16 cellular contexts compared by ENCODE assay signal in genomic region chr4:128955751-128956150, GRCh38.
"Had no signal": no experiment of that assay in that cellular context is flagged by ENCODE, and none has a peak within 500 bp of the region (broad histone marks: within the 10 kb centered on the region; RNA-seq: fewer than 3 reads in every experiment).

No MANE protein-coding gene starts in this region.

- H3K4me3 Mint-ChIP-seq: naive thymus-derived CD4-positive, alpha-beta T cell had no signal

- DNase-seq: effector memory CD4-positive, alpha-beta T cell; esophagus squamous epithelium; foreskin fibroblast; left colon; left ventricle myocardium superior; naive thymus-derived CD4-positive, alpha-beta T cell; right cardiac atrium; small intestine; stimulated activated CD4-positive, alpha-beta T cell treated with anti-CD3 and anti-CD28 coated beads, Interleukin-12 subunit alpha, Interleukin-12 subunit beta, amount 100 ng/mL, for 4 hours; stimulated activated naive CD4-positive, alpha-beta T cell; trophoblast cell had no signal

- H3K27me3 Mint-ChIP-seq: naive thymus-derived CD4-positive, alpha-beta T cell had no signal

- H3K4me3 ChIP-seq: coronary artery, esophagus squamous epithelium, gastroesophageal sphincter, hepatocyte, lung had no signal

- H3K27ac Mint-ChIP-seq: naive thymus-derived CD4-positive, alpha-beta T cell had no signal

- H3K4me1 ChIP-seq: esophagus squamous epithelium, gastroesophageal sphincter had no signal

- H3K27me3 ChIP-seq: esophagus squamous epithelium, gastroesophageal sphincter, hepatocyte, neutrophil had no signal

- H3K27ac ChIP-seq: coronary artery, esophagus squamous epithelium, gastroesophageal sphincter, hepatocyte, neutrophil had no signal

- H3K9me3 Mint-ChIP-seq: naive thymus-derived CD4-positive, alpha-beta T cell had no signal

- H3K9me3 ChIP-seq: esophagus squamous epithelium, gastroesophageal sphincter, neutrophil had no signal

- ATAC-seq: gastroesophageal sphincter; left colon; left ventricle myocardium superior; naive thymus-derived CD4-positive, alpha-beta T cell; right cardiac atrium had no signal
